Comparison of ENCODE assay signal across 8 cellular contexts in the genomic region with DNA sequence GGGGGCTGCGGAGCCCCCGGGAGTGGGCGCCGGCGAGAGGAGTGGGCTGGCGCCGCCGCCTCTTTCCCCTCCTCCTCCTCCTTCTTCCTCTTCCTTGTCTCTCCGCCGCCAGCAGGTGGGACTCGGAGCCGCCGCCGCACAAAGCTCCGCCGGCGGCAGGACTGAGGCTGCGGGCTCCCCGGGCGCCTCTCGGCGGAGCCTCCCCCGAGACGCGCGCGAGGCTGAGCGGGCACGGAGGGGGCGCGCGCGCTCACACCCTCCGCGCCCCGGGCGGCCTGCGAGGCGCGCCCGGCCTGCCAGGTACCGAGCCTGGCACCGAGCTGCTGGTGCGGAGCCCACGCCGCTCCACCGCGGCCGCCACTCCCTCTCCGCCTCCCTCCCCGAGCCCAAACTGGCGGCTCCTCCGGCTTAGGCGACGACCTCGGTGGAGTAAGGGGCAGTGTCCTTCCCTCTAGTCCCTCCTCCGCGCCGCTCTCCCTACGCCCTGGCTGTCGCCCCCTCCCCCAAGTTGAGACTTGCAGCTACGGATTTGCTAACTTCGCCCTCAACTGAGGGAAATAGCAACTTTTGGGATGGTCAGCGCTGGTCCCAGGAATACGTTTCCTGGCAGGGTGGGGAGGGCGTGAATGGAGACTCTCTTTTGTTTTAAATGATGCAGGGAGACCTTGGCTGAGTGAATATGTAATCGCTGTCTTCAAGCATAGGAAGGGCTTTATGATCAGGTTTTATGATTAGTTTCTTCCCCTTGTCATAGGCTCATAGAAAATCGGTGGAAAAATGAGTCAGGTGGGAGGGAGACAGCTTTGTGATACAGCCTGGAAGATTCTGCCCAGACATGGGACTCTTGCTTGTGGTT.
DNase-seq lines count a peak whose midpoint lies in the region; ATAC-seq and TF ChIP-seq lines count a peak whose summit lies in the region.

No MANE protein-coding gene starts in this region.

- no peak for TF ChIP-seq EP300 in stomach (IDR thresholded peaks at IDR 0.05)

- WGBS in stomach, 5 donors, result 2 to 3% (median 3%) methylated on average over 15 to 63 of the region's 68 CpGs

- no peaks in the 10 kb centered on the region for H3K9me3 Mint-ChIP-seq in mesothelial cell of epicardium

- no peaks in the 10 kb centered on the region for H3K27me3 Mint-ChIP-seq in mesothelial cell of epicardium (ENCODE audit: low read depth)

- H3K9me2 ChIP-seq in Loucy (replicated peaks; ENCODE audit: low read depth, low read length), result no peaks in the 10 kb centered on the region

- intact Hi-C loops in stomach (cut with DNase I; ENCODE audit: low total_unique reads), result no loop called here

- no peak for TF ChIP-seq POLR2A in stomach (IDR thresholded peaks at IDR 0.05)

- H4K20me1 ChIP-seq in Loucy (ENCODE audit: insufficient read depth, low read length, poor library complexity, severe bottlenecking), result no peaks in the 10 kb centered on the region

- H3K27ac Mint-ChIP-seq in mesothelial cell of epicardium, result peak overlapping the region; percentile 93

- peak overlapping the region; percentile 59; the same call in 1 of the 2 replicates for H3K4me3 ChIP-seq in GM08714 (ENCODE audit: low read length)
- peak overlapping the region; percentile 63 for H3K4me3 ChIP-seq in Loucy (ENCODE audit: low read length, poor library complexity, severe bottlenecking)
- H3K4me3 ChIP-seq in WI38 (ENCODE audit: low read depth, low read length), result peak overlapping the region; percentile 46
- peak overlapping the region; percentile 61 to 66 for H3K4me3 ChIP-seq in duodenal mucosa (ENCODE audit: low read depth in 1 of 2, low read length in 2 of 2)
- H3K4me3 ChIP-seq in stomach, result peak overlapping the region; percentile 68 to 79 (median 78)

- peak overlapping the region; percentile 53 for H3K4me2 ChIP-seq in Loucy (ENCODE audit: low read depth, low read length, poor library complexity, severe bottlenecking)

- H2AFZ ChIP-seq in Loucy (ENCODE audit: low read length), result peak overlapping the region; percentile 38; the same call in 1 of the 2 replicates

- H3K36me3 ChIP-seq in Loucy (ENCODE audit: insufficient read depth, low read length) (no peaks in the 10 kb centered on the region), duodenal mucosa (ENCODE audit: control insufficient read depth in 1 of 2, insufficient read depth in 2 of 2, low read length in 2 of 2) (no peaks in the 10 kb centered on the region), stomach (no peaks in the 10 kb centered on the region)

- H3K4me3 Mint-ChIP-seq in mesothelial cell of epicardium, result peak overlapping the region; percentile 91

- DNase-seq in mesothelial cell of epicardium (ENCODE audit: low spot score in 2 of 2, unreplicated experiment in 2 of 2), result peak; percentile 37 to 67
- DNase-seq in stomach, result peak; percentile 41
- no peak for DNase-seq in cerebellar cortex (ENCODE audit: low spot score)

- peak; percentile 67 for ATAC-seq in GM21717 (IDR thresholded peaks at IDR 0.05; ENCODE audit: unreplicated experiment)

- H3K27me3 ChIP-seq in Loucy (ENCODE audit: insufficient read depth, low read length, poor library complexity, severe bottlenecking) (peaks cover 36% of the 10 kb centered on the region), duodenal mucosa (ENCODE audit: control insufficient read depth in 1 of 2, insufficient read depth in 2 of 2, low read length in 2 of 2) (peaks cover 13 to 25% of the 10 kb centered on the region in 2 donors), stomach (peaks cover 0 to 43% (median 10%) of the 10 kb centered on the region in 3 donors)

- no peaks in the 10 kb centered on the region for H3K36me3 Mint-ChIP-seq in mesothelial cell of epicardium

- no peaks in the 10 kb centered on the region for H3K79me2 ChIP-seq in Loucy (ENCODE audit: insufficient read depth, low read length)

- H3K27ac ChIP-seq in duodenal mucosa (ENCODE audit: low read depth, low read length), result no peak overlapping the region
- H3K27ac ChIP-seq in stomach, result peak overlapping the region in 3 of 5 donors; percentile 20 to 83 (median 78)

- H3K4me1 ChIP-seq in Loucy (ENCODE audit: insufficient read depth, low read length, poor library complexity, severe bottlenecking) (no peaks in the 10 kb centered on the region), duodenal mucosa (ENCODE audit: control insufficient read depth in 1 of 2, insufficient read depth in 2 of 2, low read length in 2 of 2) (peaks cover 5 to 8% of the 10 kb centered on the region in 2 donors), stomach (peaks cover 9 to 28% (median 19%) of the 10 kb centered on the region in 4 donors)

- no peak for TF ChIP-seq CTCF in Loucy (conservative IDR thresholded peaks at IDR 0.05; ENCODE audit: low read length)
- TF ChIP-seq CTCF in WI38 (IDR thresholded peaks at IDR 0.05; ENCODE audit: low read depth, low read length), result no peak
- TF ChIP-seq CTCF in mesothelial cell of epicardium (IDR thresholded peaks at IDR 0.05; ENCODE audit: unreplicated experiment), result no peak
- peak in 1 of 7 experiments; percentile 10 for TF ChIP-seq CTCF in stomach (IDR thresholded peaks at IDR 0.05)

- H3K9me3 ChIP-seq in Loucy (ENCODE audit: insufficient read depth, low read depth, low read length) (no peaks in the 10 kb centered on the region), duodenal mucosa (ENCODE audit: control insufficient read depth in 1 of 2, low read length in 2 of 2) (no peaks in the 10 kb centered on the region), stomach (no peaks in the 10 kb centered on the region)

- H3K4me1 Mint-ChIP-seq in mesothelial cell of epicardium, result peaks cover 35% of the 10 kb centered on the region

- H3F3A ChIP-seq in Loucy (ENCODE audit: low read depth), result no peaks in the 10 kb centered on the region

- H3K9ac ChIP-seq in Loucy (ENCODE audit: low read depth, low read length, poor library complexity, severe bottlenecking), result no peak overlapping the region
- H3K9ac ChIP-seq in duodenal mucosa (ENCODE audit: low read depth in 1 of 2, low read length in 2 of 2), result peak overlapping the region in 1 of 2 donors; percentile 43
